25 cellular contexts compared by ENCODE assay signal in the genomic region with DNA sequence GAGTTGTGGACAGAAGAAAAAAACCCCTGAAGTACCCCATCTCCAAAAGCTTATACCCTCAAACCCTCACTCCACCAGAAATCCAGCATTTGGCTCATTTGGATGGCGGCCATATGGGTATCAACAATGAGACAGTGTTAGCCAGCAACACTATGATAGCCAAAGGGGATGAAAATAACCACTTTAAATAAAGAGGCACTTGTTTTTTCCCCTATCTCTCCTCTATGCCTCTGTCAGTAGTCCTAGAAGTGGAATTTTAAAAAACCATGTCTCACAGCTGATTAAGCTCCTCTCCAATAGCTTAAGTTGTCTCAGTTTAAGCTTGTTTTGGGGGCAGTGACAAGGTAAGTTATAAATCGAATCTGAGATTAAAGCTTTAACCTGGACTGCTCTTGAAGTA.
"Had no signal": no experiment of that assay in that cellular context is flagged by ENCODE, and none has a peak within 500 bp of the region (broad histone marks: within the 10 kb centered on the region; RNA-seq: fewer than 3 reads in every experiment).

No MANE protein-coding gene starts in this region.

- H3K4me1 Mint-ChIP-seq: activated naive CD4-positive, alpha-beta T cell treated with anti-CD3 and anti-CD28 coated beads, Interleukin-2, amount 50 U/mL, for 24 hours had no signal

- ATAC-seq: activated CD4-positive, CD25-positive, alpha-beta regulatory T cell treated with anti-CD3 and anti-CD28 coated beads, Interleukin-2, amount 50 U/mL, for 24 hours; activated CD8-positive, alpha-beta T cell treated with anti-CD3 and anti-CD28 coated beads, Interleukin-2, amount 10 ng/mL, durations not matched to agents 7 days and 5 days; Panc1; SK-N-SH treated with all-trans-retinoic acid at 6 μM for 48 hours had no signal

- H3K27ac Mint-ChIP-seq: activated CD8-positive, alpha-beta T cell treated with anti-CD3 and anti-CD28 coated beads, Interleukin-2, amount 10 ng/mL, durations not matched to agents 7 days and 5 days; activated naive CD4-positive, alpha-beta T cell treated with anti-CD3 and anti-CD28 coated beads, Interleukin-2, amount 50 U/mL, for 24 hours; activated T-helper 1 cell treated with anti-CD3 and anti-CD28 coated beads, Interleukin-12 subunit alpha, Interleukin-12 subunit beta, Interleukin-2, Interleukin-4 antibody, amounts not matched to agents 30 ng/mL and 10 ng/mL and 1 ng/mL, durations not matched to agents 14 hours and 24 hours and 36 hours; T-helper 1 cell treated with Interleukin-12 subunit alpha and Interleukin-12 subunit beta and Interleukin-4 antibody, amounts not matched to agents 30 μg/mL and 1 μg/mL, for 36 hours had no signal

- DNase-seq: activated CD4-positive, alpha-beta T cell treated with anti-CD3 and anti-CD28 coated beads for 4 hours; activated CD4-positive, alpha-beta T cell treated with anti-CD3 and anti-CD28 coated beads, Interleukin-2, amount 50 U/mL, for 4 hours; activated CD8-positive, alpha-beta memory T cell treated with anti-CD3 and anti-CD28 coated beads, Interleukin-2, amount 50 U/mL, for 48 hours; activated CD8-positive, alpha-beta T cell treated with anti-CD3 and anti-CD28 coated beads, Interleukin-2, amount 10 ng/mL, durations not matched to agents 7 days and 5 days; activated effector memory CD4-positive, alpha-beta T cell treated with Interleukin-2 at 50 U/mL for 16 hours; activated naive CD4-positive, alpha-beta T cell; activated T-cell treated with anti-CD3 and anti-CD28 coated beads, Interleukin-2, amount 50 U/mL, for 1 hour; aorta; Kasumi-1; NCI-H1092; NCI-H1417; NCI-H1930; NCI-H2171; NCI-H2227 treated with DMSO at 0.1 percent for 48 hours; NCI-H526; NCI-H774; NK-92 treated with Interleukin-12 subunit alpha and Interleukin-12 subunit beta, amount 100 ng/mL, for 24 hours; OCI-M1; Right ventricle myocardium superior had no signal

- H3K4me3 Mint-ChIP-seq: activated CD8-positive, alpha-beta T cell treated with anti-CD3 and anti-CD28 coated beads, Interleukin-2, amount 10 ng/mL, durations not matched to agents 7 days and 5 days; activated naive CD4-positive, alpha-beta T cell treated with anti-CD3 and anti-CD28 coated beads, Interleukin-2, amount 50 U/mL, for 24 hours; activated T-helper 1 cell treated with anti-CD3 and anti-CD28 coated beads, Interleukin-12 subunit alpha, Interleukin-12 subunit beta, Interleukin-2, Interleukin-4 antibody, amounts not matched to agents 30 ng/mL and 10 ng/mL and 1 ng/mL, durations not matched to agents 14 hours and 24 hours and 36 hours; T-helper 1 cell treated with Interleukin-12 subunit alpha and Interleukin-12 subunit beta and Interleukin-4 antibody, amounts not matched to agents 30 μg/mL and 1 μg/mL, for 36 hours had no signal

- H3K36me3 Mint-ChIP-seq: activated naive CD4-positive, alpha-beta T cell treated with anti-CD3 and anti-CD28 coated beads, Interleukin-2, amount 50 U/mL, for 24 hours had no signal

- H3K9me3 Mint-ChIP-seq: activated naive CD4-positive, alpha-beta T cell treated with anti-CD3 and anti-CD28 coated beads, Interleukin-2, amount 50 U/mL, for 24 hours; T-helper 1 cell treated with Interleukin-12 subunit alpha and Interleukin-12 subunit beta and Interleukin-4 antibody, amounts not matched to agents 30 μg/mL and 1 μg/mL, for 36 hours had no signal
